ENCODE assay signal across 1 cellular context in the genomic region with DNA sequence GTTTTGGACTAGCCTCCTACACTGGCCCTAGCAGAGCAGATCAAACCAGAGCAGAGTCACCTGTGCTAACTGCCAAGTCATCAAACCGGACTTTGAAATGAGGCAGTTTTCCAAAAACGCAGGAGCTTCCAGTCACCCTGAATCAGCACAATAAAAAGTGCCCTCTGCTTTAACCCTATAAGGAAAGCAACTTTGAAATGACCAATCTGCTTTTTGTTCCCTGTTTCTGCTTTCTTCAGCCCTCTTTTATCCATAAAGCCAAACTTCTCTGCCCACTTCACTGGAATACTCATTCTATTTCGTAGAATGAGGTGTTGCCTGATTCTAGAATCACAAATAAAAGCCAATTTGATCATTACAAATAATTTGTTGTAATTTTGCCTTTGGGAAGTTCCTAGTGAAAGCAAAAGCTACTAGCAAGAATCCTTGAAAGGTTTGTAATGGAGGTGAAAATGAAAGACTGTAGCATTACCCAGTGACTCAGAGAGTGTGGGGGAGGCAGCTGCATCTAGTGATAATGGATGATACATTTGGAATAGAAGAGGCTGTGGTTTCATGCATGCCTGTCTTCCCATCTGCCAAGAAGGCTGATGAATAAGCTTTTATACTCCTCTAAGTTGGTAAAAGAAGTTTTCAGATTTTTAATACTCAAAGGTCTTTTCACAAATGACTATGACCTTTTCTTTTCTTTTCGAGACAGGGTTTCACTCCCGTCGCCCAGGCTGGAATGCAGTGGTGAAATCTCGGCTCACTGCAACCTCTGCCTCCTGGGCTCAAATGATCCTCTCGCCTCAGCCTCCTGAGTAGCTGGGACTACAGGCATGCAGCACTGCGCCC.
TF ChIP-seq lines count a peak whose summit lies in the region.

No MANE protein-coding gene starts in this region.

TF ChIP-seq in K562, 482 proteins besides CTCF, POLR2A, EP300 and RAD21 (continued from another document):
- TF ChIP-seq POLR2AphosphoS2 (IDR thresholded peaks at IDR 0.05; ENCODE audit: low read length) (no peak), JUNB (CRISPR knock-in tag; conservative IDR thresholded peaks at IDR 0.05) (no peak), KDM2B (CRISPR knock-in tag; IDR thresholded peaks at IDR 0.05) (no peak), NFE2L1 (tag; IDR thresholded peaks at IDR 0.05; ENCODE audit: borderline replicate concordance, low read depth) (no peak), RNF2 (IDR thresholded peaks at IDR 0.05) (no peak; the same call in 1 of the 2 replicates), ELF4 (CRISPR knock-in tag; IDR thresholded peaks at IDR 0.05) (no peak), RBM17 (IDR thresholded peaks at IDR 0.05; ENCODE audit: borderline replicate concordance, low read depth, low read length) (no peak), TCF3 (CRISPR knock-in tag; IDR thresholded peaks at IDR 0.05) (peak; percentile 85), RBM22 (IDR thresholded peaks at IDR 0.05; ENCODE audit: low read depth, low read length, poor library complexity, severe bottlenecking) (no peak), ZNF232 (CRISPR knock-in tag; IDR thresholded peaks at IDR 0.05) (no peak), GATA2 (CRISPR knock-in tag; IDR thresholded peaks at IDR 0.05) (peak; percentile 52; the same call in 1 of the 2 replicates), IFI16 (CRISPR knock-in tag; IDR thresholded peaks at IDR 0.05) (no peak), CXXC5 (CRISPR knock-in tag; IDR thresholded peaks at IDR 0.05) (peak; percentile 33), MEIS2 (IDR thresholded peaks at IDR 0.05; ENCODE audit: partially characterized antibody) (peak; percentile 72), ZEB2 (IDR thresholded peaks at IDR 0.05) (no peak), FOXJ3 (CRISPR knock-in tag; IDR thresholded peaks at IDR 0.05) (no peak), ZNF696 (CRISPR knock-in tag; conservative IDR thresholded peaks at IDR 0.05) (no peak), ZNF311 (CRISPR knock-in tag; IDR thresholded peaks at IDR 0.05) (no peak), ZFX (CRISPR knock-in tag; IDR thresholded peaks at IDR 0.05) (no peak), TAL1 (IDR thresholded peaks at IDR 0.05) (peak; percentile 80), KLF16 (IDR thresholded peaks at IDR 0.05) (peak; percentile 81), TSC22D4 (tag; IDR thresholded peaks at IDR 0.05) (no peak)
- TF ChIP-seq, protein P1, sequence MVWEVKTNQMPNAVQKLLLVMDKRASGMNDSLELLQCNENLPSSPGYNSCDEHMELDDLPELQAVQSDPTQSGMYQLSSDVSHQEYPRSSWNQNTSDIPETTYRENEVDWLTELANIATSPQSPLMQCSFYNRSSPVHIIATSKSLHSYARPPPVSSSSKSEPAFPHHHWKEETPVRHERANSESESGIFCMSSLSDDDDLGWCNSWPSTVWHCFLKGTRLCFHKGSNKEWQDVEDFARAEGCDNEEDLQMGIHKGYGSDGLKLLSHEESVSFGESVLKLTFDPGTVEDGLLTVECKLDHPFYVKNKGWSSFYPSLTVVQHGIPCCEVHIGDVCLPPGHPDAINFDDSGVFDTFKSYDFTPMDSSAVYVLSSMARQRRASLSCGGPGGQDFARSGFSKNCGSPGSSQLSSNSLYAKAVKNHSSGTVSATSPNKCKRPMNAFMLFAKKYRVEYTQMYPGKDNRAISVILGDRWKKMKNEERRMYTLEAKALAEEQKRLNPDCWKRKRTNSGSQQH (CRISPR knock-in tag; IDR thresholded peaks at IDR 0.05): no peak
- TF ChIP-seq, protein P2, sequence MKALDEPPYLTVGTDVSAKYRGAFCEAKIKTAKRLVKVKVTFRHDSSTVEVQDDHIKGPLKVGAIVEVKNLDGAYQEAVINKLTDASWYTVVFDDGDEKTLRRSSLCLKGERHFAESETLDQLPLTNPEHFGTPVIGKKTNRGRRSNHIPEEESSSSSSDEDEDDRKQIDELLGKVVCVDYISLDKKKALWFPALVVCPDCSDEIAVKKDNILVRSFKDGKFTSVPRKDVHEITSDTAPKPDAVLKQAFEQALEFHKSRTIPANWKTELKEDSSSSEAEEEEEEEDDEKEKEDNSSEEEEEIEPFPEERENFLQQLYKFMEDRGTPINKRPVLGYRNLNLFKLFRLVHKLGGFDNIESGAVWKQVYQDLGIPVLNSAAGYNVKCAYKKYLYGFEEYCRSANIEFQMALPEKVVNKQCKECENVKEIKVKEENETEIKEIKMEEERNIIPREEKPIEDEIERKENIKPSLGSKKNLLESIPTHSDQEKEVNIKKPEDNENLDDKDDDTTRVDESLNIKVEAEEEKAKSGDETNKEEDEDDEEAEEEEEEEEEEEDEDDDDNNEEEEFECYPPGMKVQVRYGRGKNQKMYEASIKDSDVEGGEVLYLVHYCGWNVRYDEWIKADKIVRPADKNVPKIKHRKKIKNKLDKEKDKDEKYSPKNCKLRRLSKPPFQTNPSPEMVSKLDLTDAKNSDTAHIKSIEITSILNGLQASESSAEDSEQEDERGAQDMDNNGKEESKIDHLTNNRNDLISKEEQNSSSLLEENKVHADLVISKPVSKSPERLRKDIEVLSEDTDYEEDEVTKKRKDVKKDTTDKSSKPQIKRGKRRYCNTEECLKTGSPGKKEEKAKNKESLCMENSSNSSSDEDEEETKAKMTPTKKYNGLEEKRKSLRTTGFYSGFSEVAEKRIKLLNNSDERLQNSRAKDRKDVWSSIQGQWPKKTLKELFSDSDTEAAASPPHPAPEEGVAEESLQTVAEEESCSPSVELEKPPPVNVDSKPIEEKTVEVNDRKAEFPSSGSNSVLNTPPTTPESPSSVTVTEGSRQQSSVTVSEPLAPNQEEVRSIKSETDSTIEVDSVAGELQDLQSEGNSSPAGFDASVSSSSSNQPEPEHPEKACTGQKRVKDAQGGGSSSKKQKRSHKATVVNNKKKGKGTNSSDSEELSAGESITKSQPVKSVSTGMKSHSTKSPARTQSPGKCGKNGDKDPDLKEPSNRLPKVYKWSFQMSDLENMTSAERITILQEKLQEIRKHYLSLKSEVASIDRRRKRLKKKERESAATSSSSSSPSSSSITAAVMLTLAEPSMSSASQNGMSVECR (CRISPR knock-in tag; IDR thresholded peaks at IDR 0.05): no peak
- TF ChIP-seq, protein P3, sequence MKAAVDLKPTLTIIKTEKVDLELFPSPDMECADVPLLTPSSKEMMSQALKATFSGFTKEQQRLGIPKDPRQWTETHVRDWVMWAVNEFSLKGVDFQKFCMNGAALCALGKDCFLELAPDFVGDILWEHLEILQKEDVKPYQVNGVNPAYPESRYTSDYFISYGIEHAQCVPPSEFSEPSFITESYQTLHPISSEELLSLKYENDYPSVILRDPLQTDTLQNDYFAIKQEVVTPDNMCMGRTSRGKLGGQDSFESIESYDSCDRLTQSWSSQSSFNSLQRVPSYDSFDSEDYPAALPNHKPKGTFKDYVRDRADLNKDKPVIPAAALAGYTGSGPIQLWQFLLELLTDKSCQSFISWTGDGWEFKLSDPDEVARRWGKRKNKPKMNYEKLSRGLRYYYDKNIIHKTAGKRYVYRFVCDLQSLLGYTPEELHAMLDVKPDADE (conservative IDR thresholded peaks at IDR 0.05; ENCODE audit: control insufficient read depth, low read depth, low read length): no peak
- TF ChIP-seq, protein P4, sequence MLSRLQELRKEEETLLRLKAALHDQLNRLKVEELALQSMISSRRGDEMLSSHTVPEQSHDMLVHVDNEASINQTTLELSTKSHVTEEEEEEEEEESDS (CRISPR knock-in tag; IDR thresholded peaks at IDR 0.05): no peak
- TF ChIP-seq, protein P5, sequence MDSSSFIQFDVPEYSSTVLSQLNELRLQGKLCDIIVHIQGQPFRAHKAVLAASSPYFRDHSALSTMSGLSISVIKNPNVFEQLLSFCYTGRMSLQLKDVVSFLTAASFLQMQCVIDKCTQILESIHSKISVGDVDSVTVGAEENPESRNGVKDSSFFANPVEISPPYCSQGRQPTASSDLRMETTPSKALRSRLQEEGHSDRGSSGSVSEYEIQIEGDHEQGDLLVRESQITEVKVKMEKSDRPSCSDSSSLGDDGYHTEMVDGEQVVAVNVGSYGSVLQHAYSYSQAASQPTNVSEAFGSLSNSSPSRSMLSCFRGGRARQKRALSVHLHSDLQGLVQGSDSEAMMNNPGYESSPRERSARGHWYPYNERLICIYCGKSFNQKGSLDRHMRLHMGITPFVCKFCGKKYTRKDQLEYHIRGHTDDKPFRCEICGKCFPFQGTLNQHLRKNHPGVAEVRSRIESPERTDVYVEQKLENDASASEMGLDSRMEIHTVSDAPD (CRISPR knock-in tag; IDR thresholded peaks at IDR 0.05): no peak
- TF ChIP-seq, protein P6, sequence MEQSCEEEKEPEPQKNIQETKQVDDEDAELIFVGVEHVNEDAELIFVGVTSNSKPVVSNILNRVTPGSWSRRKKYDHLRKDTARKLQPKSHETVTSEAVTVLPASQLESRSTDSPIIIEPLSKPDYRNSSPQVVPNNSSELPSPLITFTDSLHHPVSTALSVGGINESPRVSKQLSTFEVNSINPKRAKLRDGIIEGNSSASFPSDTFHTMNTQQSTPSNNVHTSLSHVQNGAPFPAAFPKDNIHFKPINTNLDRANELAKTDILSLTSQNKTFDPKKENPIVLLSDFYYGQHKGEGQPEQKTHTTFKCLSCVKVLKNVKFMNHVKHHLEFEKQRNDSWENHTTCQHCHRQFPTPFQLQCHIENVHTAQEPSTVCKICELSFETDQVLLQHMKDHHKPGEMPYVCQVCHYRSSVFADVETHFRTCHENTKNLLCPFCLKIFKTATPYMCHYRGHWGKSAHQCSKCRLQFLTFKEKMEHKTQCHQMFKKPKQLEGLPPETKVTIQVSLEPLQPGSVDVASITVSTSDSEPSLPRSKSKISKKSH (CRISPR knock-in tag; IDR thresholded peaks at IDR 0.05): no peak
